8 cellular contexts compared by ENCODE assay signal in the genomic region with DNA sequence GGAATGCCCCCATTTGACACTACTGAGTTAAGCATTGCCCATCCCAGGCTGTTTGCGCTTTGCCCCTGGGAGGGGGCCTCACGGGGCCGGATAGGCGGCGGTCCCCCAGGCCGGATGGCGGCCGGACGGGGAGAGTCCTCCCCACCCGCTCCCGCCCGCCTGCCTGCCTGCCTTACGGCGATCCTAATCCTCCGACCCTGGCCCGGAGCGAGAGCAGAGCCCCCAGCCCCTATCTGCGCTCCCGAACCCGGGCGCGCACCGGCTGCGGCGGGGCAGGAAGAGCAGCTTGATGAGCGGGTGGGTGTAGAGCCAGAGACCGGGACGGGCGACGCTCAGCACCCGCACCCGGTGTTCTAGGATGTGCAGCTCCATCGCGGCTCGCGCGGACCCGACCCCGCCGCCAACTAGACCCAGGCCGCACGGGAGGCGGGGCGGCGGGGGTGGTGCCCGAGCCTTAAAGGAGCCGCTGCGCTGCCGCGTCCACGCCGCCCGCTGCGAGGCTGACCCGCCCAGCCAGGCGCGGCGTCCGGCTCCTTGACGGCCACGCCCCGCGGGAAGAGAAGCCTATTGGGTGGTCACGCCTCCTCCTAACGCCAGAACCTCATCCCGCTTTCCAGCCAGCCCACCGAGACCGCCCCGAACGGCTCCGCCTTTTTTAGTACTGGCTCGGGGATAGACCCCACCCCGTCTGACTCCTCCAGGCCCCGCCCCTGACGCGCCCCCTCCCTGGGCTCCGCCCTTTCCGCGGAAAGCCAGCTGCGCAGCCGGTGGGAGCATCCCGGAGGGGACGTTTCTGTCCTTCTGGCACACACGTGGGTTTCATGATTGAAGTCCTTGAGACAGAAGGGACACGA. TPM values are rescaled to one million over a fixed set of nuclear protein-coding genes. Genes with fewer than 3 reads are reported as not detected.
DNase-seq lines count a peak whose midpoint lies in the region; ATAC-seq and TF ChIP-seq lines count a peak whose summit lies in the region.

Gene CASTOR1 (minus strand): TSS at position 380 of the 854 bp plus-strand sequence. CDS start 8 bp downstream, at position 372.

- H3K4me3 Mint-ChIP-seq in activated CD4-positive, alpha-beta T cell treated with anti-CD3 and anti-CD28 coated beads, Interleukin-2, amount 10 ng/mL, durations not matched to agents 24 days and 14 days: peak within 1 kb of the TSS; percentile 86

- peak; percentile 99 for DNase-seq in Ammon's horn (ENCODE audit: low spot score)
- peak; percentile 90 for DNase-seq in GM19238 (ENCODE audit: insufficient read length, low spot score)
- DNase-seq in NCI-H524 treated with DMSO at 0.1 percent for 48 hours (lab: John Stamatoyannopoulos, UW): peak; percentile 83
- peak; percentile 98 for DNase-seq in activated CD4-positive, alpha-beta T cell treated with anti-CD3 and anti-CD28 coated beads, Interleukin-2, amount 10 ng/mL, durations not matched to agents 24 days and 14 days
- peak; percentile 99 for DNase-seq in coronary artery (ENCODE audit: low spot score)
- peak; percentile 99 for DNase-seq in left kidney (ENCODE audit: low read depth, low spot score)
- DNase-seq in stimulated activated CD4-positive, alpha-beta T cell treated with anti-CD3 and anti-CD28 coated beads, Interleukin-1b, Interleukin-23, amount 100 ng/mL, for 48 hours: peak; percentile 86

- ATAC-seq in HG03439 (IDR thresholded peaks at IDR 0.05; ENCODE audit: unreplicated experiment): peak; percentile 62

- H3K36me3 Mint-ChIP-seq in activated CD4-positive, alpha-beta T cell treated with anti-CD3 and anti-CD28 coated beads, Interleukin-2, amount 10 ng/mL, durations not matched to agents 24 days and 14 days (ENCODE audit: low read depth): peaks cover 23% of the 10 kb centered on the region

- H3K4me1 Mint-ChIP-seq in activated CD4-positive, alpha-beta T cell treated with anti-CD3 and anti-CD28 coated beads, Interleukin-2, amount 10 ng/mL, durations not matched to agents 24 days and 14 days: peaks cover 47% of the 10 kb centered on the region

- H3K27me3 Mint-ChIP-seq in activated CD4-positive, alpha-beta T cell treated with anti-CD3 and anti-CD28 coated beads, Interleukin-2, amount 10 ng/mL, durations not matched to agents 24 days and 14 days: no peaks in the 10 kb centered on the region

- H3K27ac ChIP-seq in coronary artery: peak within 1 kb of the TSS; percentile 87 to 95

- H3K27ac Mint-ChIP-seq in activated CD4-positive, alpha-beta T cell treated with anti-CD3 and anti-CD28 coated beads, Interleukin-2, amount 10 ng/mL, durations not matched to agents 24 days and 14 days: peak within 1 kb of the TSS; percentile 83

- peak within 1 kb of the TSS; percentile 95 for H3K4me3 ChIP-seq in coronary artery

- no peaks in the 10 kb centered on the region for H3K9me3 Mint-ChIP-seq in activated CD4-positive, alpha-beta T cell treated with anti-CD3 and anti-CD28 coated beads, Interleukin-2, amount 10 ng/mL, durations not matched to agents 24 days and 14 days

- TF ChIP-seq CTCF in coronary artery (IDR thresholded peaks at IDR 0.05): no peak

- intact Hi-C loops in activated CD4-positive, alpha-beta T cell treated with anti-CD3 and anti-CD28 coated beads, Interleukin-2, amount 10 ng/mL, durations not matched to agents 24 days and 14 days (cut with micrococcal nuclease): loop anchor here (1.0 kb wide), 5 partner anchors 17 to 102 kb away; partner anchors contain the start of genes OSM, SF3A1 and TBC1D10A

RNA-seq across cellular contexts. Expression of gene CASTOR1, which starts in this region (rescaled TPM):
- total RNA-seq in activated CD4-positive, alpha-beta T cell treated with anti-CD3 and anti-CD28 coated beads, Interleukin-2, amount 10 ng/mL, durations not matched to agents 24 days and 14 days: 4.7 and 7.3 TPM in 2 replicates

Comparison
In these comparisons a context has a peak if more than half of its experiments do, and no peak if none do; other contexts are left out.
1. Peak in every context shown above with its lines: DNase-seq, ATAC-seq, H3K4me3 ChIP-seq and H3K27ac ChIP-seq.